ENCODE assay signal across 8 cellular contexts in genomic region chr15:97995881-97996603, GRCh38. TPM values are rescaled to one million over a fixed set of nuclear protein-coding genes. Genes with fewer than 3 reads are reported as not detected.
DNase-seq lines count a peak whose midpoint lies in the region; FAIRE-seq and TF ChIP-seq lines count a peak whose summit lies in the region.

No MANE protein-coding gene starts in this region.

- peak overlapping the region; percentile 91 for H3K27ac ChIP-seq in keratinocyte (ENCODE audit: control insufficient read depth, insufficient read depth, low read length)

- peak overlapping the region; percentile 94 for H3K4me2 ChIP-seq in keratinocyte (ENCODE audit: control insufficient read depth, extremely low read depth, insufficient read depth, low read depth, low read length)

- dilution Hi-C loops in keratinocyte (cut with MboI; ENCODE audit: extremely low pct_ligation_motif_present, low sequenced_read_pairs): no loop called here

- H3K9me3 ChIP-seq in BE2C (no peaks in the 10 kb centered on the region), keratinocyte (ENCODE audit: control insufficient read depth, low read depth, low read length) (no peaks in the 10 kb centered on the region)

- peak; percentile 44 for TF ChIP-seq CTCF in BE2C (IDR thresholded peaks at IDR 0.05; ENCODE audit: low read depth, low read length)
- TF ChIP-seq CTCF in keratinocyte (optimal IDR thresholded peaks at IDR 0.05 in 1 of 3, IDR thresholded peaks at IDR 0.05 in 1 of 3, conservative IDR thresholded peaks at IDR 0.05 in 1 of 3; ENCODE audit: extremely low read depth in 1 of 3, insufficient read depth in 2 of 3, low read length in 3 of 3): peak; percentile 54 to 66 (median 64)

- peaks cover 4% of the 10 kb centered on the region; the same call in 1 of the 2 replicates for H3K27me3 ChIP-seq in BE2C
- no peaks in the 10 kb centered on the region for H3K27me3 ChIP-seq in keratinocyte (ENCODE audit: control insufficient read depth, extremely low read depth, insufficient read depth, low read length)

- CTCF ChIA-PET in HEK293T (lab: Yijun Ruan, JAX): interaction anchor here (0.5 to 2.0 kb wide), 7 partner anchors 8 to 182 kb away, joined by 3 to 12 read pairs (median 3); no protein-coding TSS in a partner anchor

- H3K27me3 Mint-ChIP-seq in activated T-helper 2 cell treated with anti-CD3 and anti-CD28 coated beads, Interferon-gamma antibody, Interleukin-2, Interleukin-4, amounts not matched to agents 10 μg/mL and 5 μg/mL and 100 μg/mL, durations not matched to agents 14 hours and 24 hours and 36 hours (ENCODE audit: low read depth): no peaks in the 10 kb centered on the region

- no peaks in the 10 kb centered on the region for H3K9me3 Mint-ChIP-seq in activated T-helper 2 cell treated with anti-CD3 and anti-CD28 coated beads, Interferon-gamma antibody, Interleukin-2, Interleukin-4, amounts not matched to agents 10 μg/mL and 5 μg/mL and 100 μg/mL, durations not matched to agents 14 hours and 24 hours and 36 hours

- no peak overlapping the region for H3K27ac Mint-ChIP-seq in activated T-helper 2 cell treated with anti-CD3 and anti-CD28 coated beads, Interferon-gamma antibody, Interleukin-2, Interleukin-4, amounts not matched to agents 10 μg/mL and 5 μg/mL and 100 μg/mL, durations not matched to agents 14 hours and 24 hours and 36 hours

- no peaks in the 10 kb centered on the region for H4K20me1 ChIP-seq in keratinocyte (ENCODE audit: control insufficient read depth, extremely low read depth, insufficient read depth, low read length)

- H3K79me2 ChIP-seq in keratinocyte (ENCODE audit: control insufficient read depth, insufficient read depth, low read length): no peaks in the 10 kb centered on the region

- H3K36me3 ChIP-seq in BE2C: no peaks in the 10 kb centered on the region
- H3K36me3 ChIP-seq in keratinocyte (ENCODE audit: control insufficient read depth in 2 of 2, extremely low read depth in 1 of 2, insufficient read depth in 2 of 2, low read length in 2 of 2): no peaks in the 10 kb centered on the region

- intact Hi-C loops in activated T-helper 2 cell treated with anti-CD3 and anti-CD28 coated beads, Interferon-gamma antibody, Interleukin-2, Interleukin-4, amounts not matched to agents 10 μg/mL and 5 μg/mL and 100 μg/mL, durations not matched to agents 14 hours and 24 hours and 36 hours (cut with micrococcal nuclease): no loop called here

- H3K4me1 Mint-ChIP-seq in activated T-helper 2 cell treated with anti-CD3 and anti-CD28 coated beads, Interferon-gamma antibody, Interleukin-2, Interleukin-4, amounts not matched to agents 10 μg/mL and 5 μg/mL and 100 μg/mL, durations not matched to agents 14 hours and 24 hours and 36 hours (ENCODE audit: low read depth): peaks cover 11% of the 10 kb centered on the region

- H3K4me3 ChIP-seq in BE2C (ENCODE audit: low read depth, low read length) (no peak overlapping the region), keratinocyte (ENCODE audit: control insufficient read depth in 2 of 3, extremely low read depth in 1 of 3, insufficient read depth in 2 of 3, low read depth in 1 of 3, low read length in 3 of 3) (peak overlapping the region; percentile 18 to 59 (median 54))

- no peak overlapping the region for H3K4me3 Mint-ChIP-seq in activated T-helper 2 cell treated with anti-CD3 and anti-CD28 coated beads, Interferon-gamma antibody, Interleukin-2, Interleukin-4, amounts not matched to agents 10 μg/mL and 5 μg/mL and 100 μg/mL, durations not matched to agents 14 hours and 24 hours and 36 hours (ENCODE audit: low read depth)

- H3K4me1 ChIP-seq in BE2C (0 out of 2 replicates have a peak, but pooled peaks cover 4% of the 10 kb centered on the region), keratinocyte (ENCODE audit: control insufficient read depth, extremely low read depth, insufficient read depth, low read length) (peaks cover 51% of the 10 kb centered on the region)

- peak overlapping the region; percentile 75 for H3K9ac ChIP-seq in keratinocyte (ENCODE audit: control insufficient read depth, extremely low read depth, insufficient read depth, low read length)

- peak overlapping the region; percentile 75 for H2AFZ ChIP-seq in keratinocyte (ENCODE audit: control insufficient read depth, low read length)

- no peaks in the 10 kb centered on the region for H3K9me1 ChIP-seq in keratinocyte (ENCODE audit: control insufficient read depth, extremely low read depth, insufficient read depth, low read length)

- POLR2A ChIA-PET in HEK293T (lab: Yijun Ruan, JAX): no interaction called here

- DNase-seq in BE2C (peak; percentile 18), HEK293T (ENCODE audit: extremely low spot score) (peak; percentile 52), SKM-1 treated with dmso at 0.1 percent for 144 hours (lab: John Stamatoyannopoulos, UW; ENCODE audit: unreplicated experiment) (peak; percentile 8), keratinocyte (ENCODE audit: low read depth, low spot score) (no peak), AG08396 (ENCODE audit: low spot score) (no peak), cortex of kidney (lab: John Stamatoyannopoulos, UW) (no peak), medulla oblongata (ENCODE audit: extremely low spot score) (no peak)
- no peak for DNase-seq in activated T-helper 2 cell treated with anti-CD3 and anti-CD28 coated beads, Interferon-gamma antibody, Interleukin-2, Interleukin-4, amounts not matched to agents 10 μg/mL and 5 μg/mL and 100 μg/mL, durations not matched to agents 14 hours and 24 hours and 36 hours (ENCODE audit: low spot score)

- no peaks in the 10 kb centered on the region for H3K36me3 Mint-ChIP-seq in activated T-helper 2 cell treated with anti-CD3 and anti-CD28 coated beads, Interferon-gamma antibody, Interleukin-2, Interleukin-4, amounts not matched to agents 10 μg/mL and 5 μg/mL and 100 μg/mL, durations not matched to agents 14 hours and 24 hours and 36 hours (ENCODE audit: low read depth)

- peak; percentile 99 for FAIRE-seq in keratinocyte (lab: Jason Lieb, UNC)

TF ChIP-seq in HEK293T, 16 proteins besides CTCF, POLR2A, EP300 and RAD21:
- TF ChIP-seq FOXA1 (IDR thresholded peaks at IDR 0.05): no peak
- no peak for TF ChIP-seq SP1 (IDR thresholded peaks at IDR 0.05)
- peak; percentile 55 for TF ChIP-seq L3MBTL2 (conservative IDR thresholded peaks at IDR 0.05)

RNA-seq across cellular contexts. Expression of gene ARRDC4, which starts 35.5 kb away (rescaled TPM):
- polyA plus RNA-seq in BE2C (2012; ENCODE audit: insufficient read depth, insufficient read length, low read depth): 2.5 TPM
- 21.0 to 34.6 TPM (median 23.1 TPM) in 3 replicates for polyA plus RNA-seq in keratinocyte
- polyA plus RNA-seq in keratinocyte (2011; ENCODE audit: low read depth): 19.7 TPM
- polyA plus RNA-seq in keratinocyte (2011; cell fraction: cytosol; rRNA removed): 23.0 and 46.4 TPM in 2 replicates
- 24.7 and 40.9 TPM in 2 replicates for polyA plus RNA-seq in keratinocyte (2011; cell fraction: nucleus; rRNA removed)
- 16.4 and 28.7 TPM in 2 replicates for polyA plus RNA-seq in keratinocyte (2012; ENCODE audit: low replicate concordance)
- 7.6 to 23.1 TPM (median 17.1 TPM) in 3 replicates for polyA minus RNA-seq in keratinocyte
- 22.8 TPM for polyA minus RNA-seq in keratinocyte (2011; cell fraction: cytosol; rRNA and poly(A)+ RNA removed)
- 18.9 and 22.9 TPM in 2 replicates for polyA minus RNA-seq in keratinocyte (2011; cell fraction: nucleus; rRNA and poly(A)+ RNA removed)
- 0.14 and 0.27 TPM in 2 replicates for total RNA-seq in activated T-helper 2 cell treated with anti-CD3 and anti-CD28 coated beads, Interferon-gamma antibody, Interleukin-2, Interleukin-4, amounts not matched to agents 10 μg/mL and 5 μg/mL and 100 μg/mL, durations not matched to agents 14 hours and 24 hours and 36 hours

Comparison
In these comparisons a context has a peak if more than half of its experiments do, and no peak if none do; other contexts are left out.
1. DNase-seq: peak in BE2C (single experiment), HEK293T (single experiment) and SKM-1 treated with dmso at 0.1 percent for 144 hours (single experiment); none in keratinocyte (single experiment), AG08396 (single experiment), activated T-helper 2 cell treated with anti-CD3 and anti-CD28 coated beads, Interferon-gamma antibody, Interleukin-2, Interleukin-4, amounts not matched to agents 10 μg/mL and 5 μg/mL and 100 μg/mL, durations not matched to agents 14 hours and 24 hours and 36 hours (single experiment), cortex of kidney (single experiment) and medulla oblongata (single experiment).